Comparison of ENCODE assay signal across 16 cellular contexts in genomic region chr9:91944711-91945110, GRCh38. TPM values are rescaled to one million over a fixed set of nuclear protein-coding genes. Genes with fewer than 3 reads are reported as not detected.
DNase-seq lines count a peak whose midpoint lies in the region; ATAC-seq and TF ChIP-seq lines count a peak whose summit lies in the region.
"Had no signal": no experiment of that assay in that cellular context is flagged by ENCODE, and none has a peak within 500 bp of the region (broad histone marks: within the 10 kb centered on the region; RNA-seq: fewer than 3 reads in every experiment).

No MANE protein-coding gene starts in this region.

- no peak for ATAC-seq in left colon
- no peak for ATAC-seq in effector memory CD8-positive, alpha-beta T cell (replicated peaks)
- ATAC-seq: HCT116 had no signal

- no TSS peak for BruUV-seq in A673 (replicated peaks; lab: Mats Ljungman, UMichigan)

- H3K36me3 Mint-ChIP-seq in effector memory CD8-positive, alpha-beta T cell (ENCODE audit: insufficient read depth): peaks cover 3% of the 10 kb centered on the region
- H3K36me3 Mint-ChIP-seq in activated CD4-positive, alpha-beta memory T cell treated with anti-CD3 and anti-CD28 coated beads, Interleukin-2, amount 10 ng/mL, durations not matched to agents 7 days and 5 days (ENCODE audit: low read depth): no peaks in the 10 kb centered on the region

- DNase-seq in A673 (ENCODE audit: low spot score): no peak
- peak; percentile 26 for DNase-seq in ecto neural progenitor cell (ENCODE audit: low spot score)
- DNase-seq in mesenchymal stem cell: no peak
- DNase-seq in sigmoid colon: no peak
- no peak for DNase-seq in left colon
- no peak for DNase-seq in effector memory CD8-positive, alpha-beta T cell
- no peak for DNase-seq in T-helper 9 cell
- no peak for DNase-seq in activated CD4-positive, alpha-beta memory T cell treated with anti-CD3 and anti-CD28 coated beads, Interleukin-2, amount 10 ng/mL, durations not matched to agents 7 days and 5 days
- DNase-seq: C1 segment of cervical spinal cord, NCI-H146, NCI-H226, NCI-H526 treated with DMSO at 0.1 percent for 48 hours, SIG-M5 had no signal

- no peak overlapping the region for H3K23ac ChIP-seq in mesenchymal stem cell (ENCODE audit: low read length in 2 of 2)

- peaks cover 13 to 54% of the 10 kb centered on the region in 2 donors for H3K27me3 Mint-ChIP-seq in effector memory CD8-positive, alpha-beta T cell
- H3K27me3 Mint-ChIP-seq in activated CD4-positive, alpha-beta memory T cell treated with anti-CD3 and anti-CD28 coated beads, Interleukin-2, amount 10 ng/mL, durations not matched to agents 7 days and 5 days: peaks cover 53% of the 10 kb centered on the region

- no peak overlapping the region for H3K4me3 Mint-ChIP-seq in effector memory CD8-positive, alpha-beta T cell
- H3K4me3 Mint-ChIP-seq in activated CD4-positive, alpha-beta memory T cell treated with anti-CD3 and anti-CD28 coated beads, Interleukin-2, amount 10 ng/mL, durations not matched to agents 7 days and 5 days: no peak overlapping the region

- H3K27ac ChIP-seq in A673 (ENCODE audit: low read depth, low read length, poor library complexity, severe bottlenecking) (peak overlapping the region; percentile 79), mesenchymal stem cell (ENCODE audit: low read length, poor library complexity, severe bottlenecking) (no peak overlapping the region), sigmoid colon (peak overlapping the region; percentile 88 to 95 (median 92))

- H3K4me3 ChIP-seq in A673 (ENCODE audit: low read depth, low read length, poor library complexity, severe bottlenecking) (no peak overlapping the region), mesenchymal stem cell (ENCODE audit: insufficient read depth in 1 of 2, low read depth in 1 of 2, low read length in 2 of 2) (no peak overlapping the region), sigmoid colon (peak overlapping the region in 1 of 4 donors; percentile 18)

- H3K4me2 ChIP-seq in mesenchymal stem cell (ENCODE audit: low read length, poor library complexity, severe bottlenecking): no peak overlapping the region

- H3K4me1 ChIP-seq in A673 (ENCODE audit: insufficient read depth, low read length, poor library complexity, severe bottlenecking) (peaks cover 47% of the 10 kb centered on the region), mesenchymal stem cell (ENCODE audit: control insufficient read depth, insufficient read depth, low read depth, low read length) (peaks cover 7% of the 10 kb centered on the region), sigmoid colon (peaks cover 0 to 73% (median 65%) of the 10 kb centered on the region in 4 donors)

- H4K8ac ChIP-seq in mesenchymal stem cell (ENCODE audit: low read length): peak overlapping the region; percentile 50

- POLR2A ChIA-PET in A673 (lab: Charles Lee; ENCODE audit: low non-redundant PET): no interaction called here
- POLR2A ChIA-PET in activated CD4-positive, alpha-beta memory T cell treated with anti-CD3 and anti-CD28 coated beads, Interleukin-2, amount 10 ng/mL, durations not matched to agents 7 days and 5 days (lab: Charles Lee): no interaction called here

- no peak overlapping the region for H2BK15ac ChIP-seq in mesenchymal stem cell (ENCODE audit: low read depth, poor library complexity, severe bottlenecking)

- peak overlapping the region; percentile 83 for H3K9ac ChIP-seq in mesenchymal stem cell (ENCODE audit: low read length)

- H3K36me3 ChIP-seq in A673 (ENCODE audit: insufficient read depth, low read length, poor library complexity, severe bottlenecking) (no peaks in the 10 kb centered on the region), mesenchymal stem cell (ENCODE audit: control insufficient read depth in 1 of 2, insufficient read depth in 2 of 2, low read depth in 1 of 2, low read length in 2 of 2) (no peaks in the 10 kb centered on the region), sigmoid colon (no peaks in the 10 kb centered on the region)

- TF ChIP-seq CTCF in A673 (conservative IDR thresholded peaks at IDR 0.05; ENCODE audit: low read depth, low read length) (no peak), sigmoid colon (IDR thresholded peaks at IDR 0.05) (no peak)

- no peak overlapping the region for H2BK5ac ChIP-seq in mesenchymal stem cell (ENCODE audit: low read depth, low read length, poor library complexity, severe bottlenecking)

- H3K9me3 ChIP-seq in A673 (ENCODE audit: low read depth, low read length, poor library complexity, severe bottlenecking) (no peaks in the 10 kb centered on the region), mesenchymal stem cell (ENCODE audit: control insufficient read depth, low read length) (no peaks in the 10 kb centered on the region), sigmoid colon (no peaks in the 10 kb centered on the region)

- H4K91ac ChIP-seq in mesenchymal stem cell (ENCODE audit: low read length): no peak overlapping the region

- peaks cover 30% of the 10 kb centered on the region for H3K79me1 ChIP-seq in mesenchymal stem cell (replicated peaks; ENCODE audit: low read length, poor library complexity, severe bottlenecking)

- H3K4ac ChIP-seq in mesenchymal stem cell (ENCODE audit: low read depth in 1 of 2, low read length in 2 of 2): no peak overlapping the region

- peak overlapping the region; percentile 0 to 37 for H3K18ac ChIP-seq in mesenchymal stem cell (ENCODE audit: low read depth in 1 of 2, low read length in 2 of 2)

- no peak for TF ChIP-seq POLR2A in sigmoid colon (IDR thresholded peaks at IDR 0.05)

- H2AK5ac ChIP-seq in mesenchymal stem cell (ENCODE audit: low read length, severe bottlenecking): no peak overlapping the region

- H3K27me3 ChIP-seq in A673 (replicated peaks; ENCODE audit: insufficient read depth, low read depth, low read length, poor library complexity) (no peaks in the 10 kb centered on the region), mesenchymal stem cell (ENCODE audit: control insufficient read depth in 1 of 2, insufficient read depth in 1 of 2, low read length in 2 of 2) (peaks cover 0 to 14% of the 10 kb centered on the region in 2 experiments), sigmoid colon (peaks cover 0 to 13% (median 0%) of the 10 kb centered on the region in 3 donors)

- CTCF ChIA-PET in A673 (lab: Charles Lee): interaction anchor here (0.7 to 1.7 kb wide), 4 partner anchors 10 to 186 kb away, joined by 3 to 11 read pairs (median 6); no protein-coding TSS in a partner anchor
- CTCF ChIA-PET in activated CD4-positive, alpha-beta memory T cell treated with anti-CD3 and anti-CD28 coated beads, Interleukin-2, amount 10 ng/mL, durations not matched to agents 7 days and 5 days (lab: Charles Lee): interaction anchor here (0.6 to 3.6 kb wide), 3 partner anchors 11 to 636 kb away, joined by 4 to 22 read pairs (median 8); no protein-coding TSS in a partner anchor

- H3K27ac Mint-ChIP-seq in effector memory CD8-positive, alpha-beta T cell: no peak overlapping the region
- H3K27ac Mint-ChIP-seq in activated CD4-positive, alpha-beta memory T cell treated with anti-CD3 and anti-CD28 coated beads, Interleukin-2, amount 10 ng/mL, durations not matched to agents 7 days and 5 days: no peak overlapping the region

- no peaks in the 10 kb centered on the region for H3K9me3 Mint-ChIP-seq in effector memory CD8-positive, alpha-beta T cell
- no peaks in the 10 kb centered on the region for H3K9me3 Mint-ChIP-seq in activated CD4-positive, alpha-beta memory T cell treated with anti-CD3 and anti-CD28 coated beads, Interleukin-2, amount 10 ng/mL, durations not matched to agents 7 days and 5 days

- no peak overlapping the region for H2AFZ ChIP-seq in mesenchymal stem cell (ENCODE audit: low read depth, low read length)

- WGBS in mesenchymal stem cell: 71% methylated on average over 6 of the region's 6 CpGs
- 75 to 77% methylated on average over 6 of the region's 6 CpGs for whole genome bisulfite sequencing in sigmoid colon, 2 donors

- H2BK120ac ChIP-seq in mesenchymal stem cell (ENCODE audit: low read depth, low read length): peak overlapping the region; percentile 71

- TF ChIP-seq EP300 in sigmoid colon (IDR thresholded peaks at IDR 0.05): no peak

- H3K4me1 Mint-ChIP-seq in effector memory CD8-positive, alpha-beta T cell (ENCODE audit: low read depth in 2 of 2): peaks cover 0 to 4% of the 10 kb centered on the region in 2 donors
- peaks cover 7% of the 10 kb centered on the region for H3K4me1 Mint-ChIP-seq in activated CD4-positive, alpha-beta memory T cell treated with anti-CD3 and anti-CD28 coated beads, Interleukin-2, amount 10 ng/mL, durations not matched to agents 7 days and 5 days

- no peak overlapping the region for H3K14ac ChIP-seq in mesenchymal stem cell (ENCODE audit: low read length in 2 of 2)

- H2BK12ac ChIP-seq in mesenchymal stem cell (ENCODE audit: low read length in 2 of 2): no peak overlapping the region

- intact Hi-C loops in A673 (cut with micrococcal nuclease; ENCODE audit: unreplicated experiment) (loop anchor here (1.0 to 5.0 kb wide), 2 partner anchors 45 to 97 kb away; no protein-coding TSS in a partner anchor), sigmoid colon (cut with DNase I) (loop anchor here (5.0 kb wide), 2 partner anchors 142 to 522 kb away; partner anchors contain the start of gene NFIL3), left colon (cut with DNase I, micrococcal nuclease) (loop anchor here in 1 of 2 donors (10.0 kb wide), 1 partner anchor 170 kb away; no protein-coding TSS in a partner anchor)

RNA-seq across cellular contexts. Expression of gene ROR2, which starts 5.3 kb away (rescaled TPM):
- 12.3 and 17.8 TPM in 2 replicates for total RNA-seq in A673 (2021)
- polyA plus RNA-seq in mesenchymal stem cell (2013, experiment 1 of 2): 7.6 TPM
- polyA plus RNA-seq in mesenchymal stem cell (2013, experiment 2 of 2): 7.8 TPM
- total RNA-seq in sigmoid colon: 10 to 100 TPM; 51.4 to 81.7 (median 59.8) TPM
- polyA plus RNA-seq in sigmoid colon: 1 to 10 TPM in 2 of 3 donors, under 1 TPM in 1; 0.46 to 7.6 (median 1.2) TPM
- total RNA-seq in left colon: 1 to 10 TPM; 6.2 to 8.3 TPM
- total RNA-seq in activated CD4-positive, alpha-beta memory T cell treated with anti-CD3 and anti-CD28 coated beads, Interleukin-2, amount 10 ng/mL, durations not matched to agents 7 days and 5 days: 1 to 10 TPM; 2.1 TPM
- total RNA-seq: A172, HT-29 had no signal
